In genomic region chr1:15178571-15179484, GRCh38 we compare ENCODE assay signal across 9 cellular contexts. TPM values are rescaled to one million over a fixed set of nuclear protein-coding genes. Genes with fewer than 3 reads are reported as not detected.
A peak's percentile ranks its signal among the peaks of the same experiment; 100 is the strongest.
DNase-seq lines count a peak whose midpoint lies in the region; ATAC-seq and TF ChIP-seq lines count a peak whose summit lies in the region.
"Had no signal": no experiment of that assay in that cellular context is flagged by ENCODE, and none has a peak within 500 bp of the region (broad histone marks: within the 10 kb centered on the region; RNA-seq: fewer than 3 reads in every experiment).

No MANE protein-coding gene starts in this region.

- H3K4me1 ChIP-seq in MM.1S (ENCODE audit: low read length) (peaks cover 59% of the 10 kb centered on the region), tibial artery (peaks cover 0 to 15% (median 3%) of the 10 kb centered on the region in 4 donors)

- no peaks in the 10 kb centered on the region for H3K27me3 ChIP-seq in MM.1S (replicated peaks; ENCODE audit: insufficient read depth, low read length)
- H3K27me3 ChIP-seq in tibial artery, result no peaks in the 10 kb centered on the region

- H3K27ac ChIP-seq in MM.1S (ENCODE audit: low read length) (peak overlapping the region; percentile 89), tibial artery (peak overlapping the region in 1 of 2 donors; percentile 4)

- H3K9me2 ChIP-seq in MM.1S (replicated peaks; ENCODE audit: insufficient read depth, low read length), result no peaks in the 10 kb centered on the region

- peaks cover 42% of the 10 kb centered on the region for H3F3A ChIP-seq in MM.1S (ENCODE audit: insufficient read depth, low read length)

- TF ChIP-seq CTCF in MM.1S (IDR thresholded peaks at IDR 0.05; ENCODE audit: low read length) (no peak), astrocyte of the spinal cord (IDR thresholded peaks at IDR 0.05; ENCODE audit: low read depth, low read length) (no peak), tibial artery (IDR thresholded peaks at IDR 0.05) (no peak)

- H3K9ac ChIP-seq in MM.1S (ENCODE audit: low read length), result peak overlapping the region; percentile 51

- peak overlapping the region; percentile 11; the same call in 1 of the 2 replicates for H2AFZ ChIP-seq in MM.1S (ENCODE audit: low read length)

- H4K20me1 ChIP-seq in MM.1S (ENCODE audit: insufficient read depth, low read length), result no peaks in the 10 kb centered on the region

- H3K9me3 ChIP-seq in MM.1S (replicated peaks; ENCODE audit: insufficient read depth, low read length) (no peaks in the 10 kb centered on the region), tibial artery (no peaks in the 10 kb centered on the region)

- H3K79me2 ChIP-seq in MM.1S (ENCODE audit: low read length), result peaks cover 43% of the 10 kb centered on the region

- in situ Hi-C loops in astrocyte of the spinal cord (cut with HindIII; ENCODE audit: low sequenced_read_pairs), result no loop called here

- H3K36me3 ChIP-seq in MM.1S (replicated peaks; ENCODE audit: insufficient read depth, low read length) (no peaks in the 10 kb centered on the region), tibial artery (no peaks in the 10 kb centered on the region)

- peak overlapping the region; percentile 72 for H3K4me2 ChIP-seq in MM.1S (ENCODE audit: low read depth, low read length)

- H3K4me3 ChIP-seq in MM.1S (ENCODE audit: low read length) (peak overlapping the region; percentile 32; the same call in 1 of the 2 replicates), astrocyte of the spinal cord (ENCODE audit: low read depth, low read length) (no peak overlapping the region), tibial artery (no peak overlapping the region)

- intact Hi-C loops in tibial artery (cut with DNase I; ENCODE audit: low total_unique reads), result no loop called here

- ATAC-seq in GM18519 (IDR thresholded peaks at IDR 0.05; ENCODE audit: low FRiP score, unreplicated experiment), result no peak

- DNase-seq in A172 (ENCODE audit: low spot score), result peak; percentile 89
- peak; percentile 84 for DNase-seq in MM.1S
- DNase-seq in astrocyte of the spinal cord (ENCODE audit: low read depth, low spot score), result peak; percentile 95
- peak; percentile 97 for DNase-seq in kidney tubule cell (ENCODE audit: low spot score)
- DNase-seq in tibial artery, result no peak
- DNase-seq in germinal center (ENCODE audit: low spot score), result no peak
- no peak for DNase-seq in midbrain (lab: John Stamatoyannopoulos, UW)
- DNase-seq: CD4-positive, CD25-positive, alpha-beta regulatory T cell had no signal

RNA-seq across cellular contexts. Expression of gene TMEM51, which starts 25.3 kb away (rescaled TPM):
- 8.5 and 10.4 TPM in 2 replicates for total RNA-seq in A172 (2014; rRNA removed; shearing (Covaris generic))
- total RNA-seq: CD4-positive, CD25-positive, alpha-beta regulatory T cell had no signal

Comparison
In these comparisons a context has a peak if more than half of its experiments do, and no peak if none do; other contexts are left out.
1. DNase-seq: peak in A172 (single experiment), MM.1S (single experiment), astrocyte of the spinal cord (single experiment) and kidney tubule cell (single experiment); none in tibial artery (0 of 2), germinal center (single experiment) and midbrain (single experiment).